ENCODE assay signal across 11 cellular contexts in genomic region chr1:155011004-155011416, GRCh38. TPM values are rescaled to one million over a fixed set of nuclear protein-coding genes. Genes with fewer than 3 reads are reported as not detected.
DNase-seq lines count a peak whose midpoint lies in the region; ATAC-seq, FAIRE-seq and TF ChIP-seq lines count a peak whose summit lies in the region.
"Had no signal": no experiment of that assay in that cellular context is flagged by ENCODE, and none has a peak within 500 bp of the region (broad histone marks: within the 10 kb centered on the region; RNA-seq: fewer than 3 reads in every experiment).

No MANE protein-coding gene starts in this region.

- 83% methylated on average over 5 of the region's 5 CpGs for WGBS in liver

- H3K27ac ChIP-seq in liver (ENCODE audit: low read depth in 1 of 2, low read length in 2 of 2) (peak overlapping the region; percentile 8 to 13), substantia nigra (ENCODE audit: low read depth, low read length, poor library complexity, severe bottlenecking) (peak overlapping the region; percentile 99)

- H3K36me3 Mint-ChIP-seq in activated T-cell treated with anti-CD3 and anti-CD28 coated beads, Interleukin-2, amount 50 U/mL, for 72 hours (ENCODE audit: insufficient read depth in 2 of 2): peaks cover 8 to 14% of the 10 kb centered on the region in 2 donors
- H3K36me3 Mint-ChIP-seq in activated T-helper 1 cell treated with anti-CD3 and anti-CD28 coated beads, Interleukin-12 subunit alpha, Interleukin-12 subunit beta, Interleukin-2, Interleukin-4 antibody, amounts not matched to agents 30 ng/mL and 10 ng/mL and 1 ng/mL, durations not matched to agents 14 hours and 24 hours and 36 hours (ENCODE audit: low read depth): peaks cover 52% of the 10 kb centered on the region

- no peaks in the 10 kb centered on the region for H3K9me3 ChIP-seq in liver (ENCODE audit: control insufficient read depth in 4 of 4, low read length in 3 of 4)
- H3K9me3 ChIP-seq: SK-N-SH, testis had no signal

- H3K27me3 Mint-ChIP-seq in activated T-cell treated with anti-CD3 and anti-CD28 coated beads, Interleukin-2, amount 50 U/mL, for 72 hours (ENCODE audit: low read depth): no peaks in the 10 kb centered on the region
- no peaks in the 10 kb centered on the region for H3K27me3 Mint-ChIP-seq in activated T-helper 1 cell treated with anti-CD3 and anti-CD28 coated beads, Interleukin-12 subunit alpha, Interleukin-12 subunit beta, Interleukin-2, Interleukin-4 antibody, amounts not matched to agents 30 ng/mL and 10 ng/mL and 1 ng/mL, durations not matched to agents 14 hours and 24 hours and 36 hours (ENCODE audit: insufficient read depth)

- no peaks in the 10 kb centered on the region for H3K27me3 ChIP-seq in liver (ENCODE audit: control insufficient read depth in 4 of 4, insufficient read depth in 4 of 4, low read length in 3 of 4)
- H3K27me3 ChIP-seq: testis had no signal

- no peak for TF ChIP-seq POLR2A in H54 (IDR thresholded peaks at IDR 0.05; ENCODE audit: low read depth, low read length)

- H3K4me1 ChIP-seq in liver (ENCODE audit: control insufficient read depth in 4 of 4, insufficient read depth in 4 of 4, low read length in 3 of 4): peaks cover 56 to 90% (median 72%) of the 10 kb centered on the region in 4 donors

- no peak for TF ChIP-seq RAD21 in liver (IDR thresholded peaks at IDR 0.05)

- H3K9ac ChIP-seq in liver (ENCODE audit: low read depth in 1 of 2, low read length in 2 of 2): no peak overlapping the region
- H3K9ac ChIP-seq: SK-N-SH had no signal

- H3K4me3 Mint-ChIP-seq in activated T-cell treated with anti-CD3 and anti-CD28 coated beads, Interleukin-2, amount 50 U/mL, for 72 hours: peak overlapping the region; percentile 80 to 99
- peak overlapping the region; percentile 99 for H3K4me3 Mint-ChIP-seq in activated T-helper 1 cell treated with anti-CD3 and anti-CD28 coated beads, Interleukin-12 subunit alpha, Interleukin-12 subunit beta, Interleukin-2, Interleukin-4 antibody, amounts not matched to agents 30 ng/mL and 10 ng/mL and 1 ng/mL, durations not matched to agents 14 hours and 24 hours and 36 hours

- no peak for FAIRE-seq in H54 (lab: Jason Lieb, UNC)

- peaks cover 80% of the 10 kb centered on the region for H3K4me1 Mint-ChIP-seq in activated T-cell treated with anti-CD3 and anti-CD28 coated beads, Interleukin-2, amount 50 U/mL, for 72 hours (ENCODE audit: low read depth)
- peaks cover 56% of the 10 kb centered on the region for H3K4me1 Mint-ChIP-seq in activated T-helper 1 cell treated with anti-CD3 and anti-CD28 coated beads, Interleukin-12 subunit alpha, Interleukin-12 subunit beta, Interleukin-2, Interleukin-4 antibody, amounts not matched to agents 30 ng/mL and 10 ng/mL and 1 ng/mL, durations not matched to agents 14 hours and 24 hours and 36 hours (ENCODE audit: low read depth)

- peak overlapping the region; percentile 83 for H3K27ac Mint-ChIP-seq in activated T-cell treated with anti-CD3 and anti-CD28 coated beads, Interleukin-2, amount 50 U/mL, for 72 hours
- H3K27ac Mint-ChIP-seq in activated T-helper 1 cell treated with anti-CD3 and anti-CD28 coated beads, Interleukin-12 subunit alpha, Interleukin-12 subunit beta, Interleukin-2, Interleukin-4 antibody, amounts not matched to agents 30 ng/mL and 10 ng/mL and 1 ng/mL, durations not matched to agents 14 hours and 24 hours and 36 hours: peak overlapping the region; percentile 85

- H3K9me3 Mint-ChIP-seq in activated T-cell treated with anti-CD3 and anti-CD28 coated beads, Interleukin-2, amount 50 U/mL, for 72 hours: no peaks in the 10 kb centered on the region
- no peaks in the 10 kb centered on the region for H3K9me3 Mint-ChIP-seq in activated T-helper 1 cell treated with anti-CD3 and anti-CD28 coated beads, Interleukin-12 subunit alpha, Interleukin-12 subunit beta, Interleukin-2, Interleukin-4 antibody, amounts not matched to agents 30 ng/mL and 10 ng/mL and 1 ng/mL, durations not matched to agents 14 hours and 24 hours and 36 hours

- no peak for DNase-seq in activated T-cell treated with anti-CD3 and anti-CD28 coated beads, Interleukin-2, amount 50 U/mL, for 72 hours
- no peak for DNase-seq in activated T-cell treated with anti-CD3 and anti-CD28 coated beads for 4 hours
- DNase-seq in activated T-helper 1 cell treated with anti-CD3 and anti-CD28 coated beads, Interleukin-12 subunit alpha, Interleukin-12 subunit beta, Interleukin-2, Interleukin-4 antibody, amounts not matched to agents 30 ng/mL and 10 ng/mL and 1 ng/mL, durations not matched to agents 14 hours and 24 hours and 36 hours (ENCODE audit: low spot score): no peak
- no peak for DNase-seq in substantia nigra (lab: John Stamatoyannopoulos, UW)
- no peak for DNase-seq in NOMO-1 (lab: John Stamatoyannopoulos, UW; ENCODE audit: unreplicated experiment in 2 of 2)
- no peak for DNase-seq in NCI-H2227 (lab: John Stamatoyannopoulos, UW; ENCODE audit: unreplicated experiment)
- no peak for DNase-seq in H54 (ENCODE audit: insufficient read length, low spot score)
- DNase-seq: SK-N-SH, testis had no signal

- intact Hi-C loops in activated T-helper 1 cell treated with anti-CD3 and anti-CD28 coated beads, Interleukin-12 subunit alpha, Interleukin-12 subunit beta, Interleukin-2, Interleukin-4 antibody, amounts not matched to agents 30 ng/mL and 10 ng/mL and 1 ng/mL, durations not matched to agents 14 hours and 24 hours and 36 hours (cut with micrococcal nuclease): no loop called here

- H3K36me3 ChIP-seq in liver (ENCODE audit: control insufficient read depth in 4 of 4, insufficient read depth in 3 of 4, low read depth in 1 of 4, low read length in 3 of 4): peaks cover 3 to 19% (median 7%) of the 10 kb centered on the region in 4 donors

- ATAC-seq in activated T-cell treated with anti-CD3 and anti-CD28 coated beads, Interleukin-2, amount 50 U/mL, for 72 hours (replicated peaks in 1 of 2): no peak

- H3K4me3 ChIP-seq in liver (ENCODE audit: low read depth in 1 of 3, low read length in 3 of 3): no peak overlapping the region
- H3K4me3 ChIP-seq: testis had no signal

- no peak for TF ChIP-seq CTCF in liver (IDR thresholded peaks at IDR 0.05; ENCODE audit: low read depth, low read length, missing input control)

TF ChIP-seq in liver, 16 proteins besides CTCF, POLR2A, EP300 and RAD21 (continues in another document):
- TF ChIP-seq RXRA (IDR thresholded peaks at IDR 0.05): no peak
- TF ChIP-seq TAF1 (conservative IDR thresholded peaks at IDR 0.05): no peak
- no peak for TF ChIP-seq FOXA2 (IDR thresholded peaks at IDR 0.05)

RNA-seq across cellular contexts. Expression of gene ZBTB7B, which starts 8.4 kb away (rescaled TPM):
- 100 to 1,000 TPM; 129 to 141 TPM for total RNA-seq in activated T-cell treated with anti-CD3 and anti-CD28 coated beads, Interleukin-2, amount 50 U/mL, for 72 hours
- total RNA-seq in activated T-helper 1 cell treated with anti-CD3 and anti-CD28 coated beads, Interleukin-12 subunit alpha, Interleukin-12 subunit beta, Interleukin-2, Interleukin-4 antibody, amounts not matched to agents 30 ng/mL and 10 ng/mL and 1 ng/mL, durations not matched to agents 14 hours and 24 hours and 36 hours: 166 and 172 TPM in 2 replicates
- 10 to 100 TPM; 10.3 to 50.2 TPM for total RNA-seq in liver
- 10 to 100 TPM in 1 of 2 donors, 1 to 10 TPM in 1; 7.0 to 31.9 TPM for polyA plus RNA-seq in liver

RNA-seq across cellular contexts. Expression of gene LENEP, which starts 17.6 kb away (rescaled TPM):
- 1 to 10 TPM in 1 of 2 donors, under 1 TPM in 1; 0.65 to 2.3 TPM for total RNA-seq in activated T-cell treated with anti-CD3 and anti-CD28 coated beads, Interleukin-2, amount 50 U/mL, for 72 hours
- total RNA-seq in activated T-helper 1 cell treated with anti-CD3 and anti-CD28 coated beads, Interleukin-12 subunit alpha, Interleukin-12 subunit beta, Interleukin-2, Interleukin-4 antibody, amounts not matched to agents 30 ng/mL and 10 ng/mL and 1 ng/mL, durations not matched to agents 14 hours and 24 hours and 36 hours: 1.5 and 1.8 TPM in 2 replicates
- under 1 TPM in 1 of 2 donors, not detected in 1; 0.42 TPM for total RNA-seq in liver
- polyA plus RNA-seq in liver: not detected
- total RNA-seq: myocyte had no signal
- polyA plus RNA-seq: SK-N-SH had no signal

RNA-seq across cellular contexts. Expression of gene DCST2, which starts 22.6 kb away (rescaled TPM):
- 1 to 10 TPM; 1.1 to 1.4 TPM for total RNA-seq in activated T-cell treated with anti-CD3 and anti-CD28 coated beads, Interleukin-2, amount 50 U/mL, for 72 hours
- 0.26 and 0.27 TPM in 2 replicates for total RNA-seq in activated T-helper 1 cell treated with anti-CD3 and anti-CD28 coated beads, Interleukin-12 subunit alpha, Interleukin-12 subunit beta, Interleukin-2, Interleukin-4 antibody, amounts not matched to agents 30 ng/mL and 10 ng/mL and 1 ng/mL, durations not matched to agents 14 hours and 24 hours and 36 hours
- under 1 TPM in 1 of 2 donors, not detected in 1; 0.25 TPM for total RNA-seq in liver
- polyA plus RNA-seq in liver: under 1 TPM; 0.27 to 0.53 TPM
- total RNA-seq: myocyte had no signal

RNA-seq across cellular contexts. Expression of gene DCST1, which starts 22.6 kb away (rescaled TPM):
- total RNA-seq in activated T-cell treated with anti-CD3 and anti-CD28 coated beads, Interleukin-2, amount 50 U/mL, for 72 hours: under 1 TPM in 1 of 2 donors, not detected in 1; 0.10 TPM
- not detected in 2 replicates for total RNA-seq in activated T-helper 1 cell treated with anti-CD3 and anti-CD28 coated beads, Interleukin-12 subunit alpha, Interleukin-12 subunit beta, Interleukin-2, Interleukin-4 antibody, amounts not matched to agents 30 ng/mL and 10 ng/mL and 1 ng/mL, durations not matched to agents 14 hours and 24 hours and 36 hours
- total RNA-seq in liver: not detected
- not detected for polyA plus RNA-seq in liver
- total RNA-seq: myocyte had no signal
- polyA plus RNA-seq: SK-N-SH had no signal

RNA-seq across cellular contexts. Expression of gene FLAD1, which starts 27.9 kb away (rescaled TPM):
- total RNA-seq in activated T-cell treated with anti-CD3 and anti-CD28 coated beads, Interleukin-2, amount 50 U/mL, for 72 hours: 10 to 100 TPM; 45.5 to 55.1 TPM
- total RNA-seq in activated T-helper 1 cell treated with anti-CD3 and anti-CD28 coated beads, Interleukin-12 subunit alpha, Interleukin-12 subunit beta, Interleukin-2, Interleukin-4 antibody, amounts not matched to agents 30 ng/mL and 10 ng/mL and 1 ng/mL, durations not matched to agents 14 hours and 24 hours and 36 hours: 69.2 and 74.3 TPM in 2 replicates
- total RNA-seq in liver: 10 to 100 TPM; 10.4 to 20.2 TPM
- polyA plus RNA-seq in liver: 10 to 100 TPM; 24.7 to 31.6 TPM
